Comparison of ENCODE assay signal across 21 cellular contexts in the genomic region with DNA sequence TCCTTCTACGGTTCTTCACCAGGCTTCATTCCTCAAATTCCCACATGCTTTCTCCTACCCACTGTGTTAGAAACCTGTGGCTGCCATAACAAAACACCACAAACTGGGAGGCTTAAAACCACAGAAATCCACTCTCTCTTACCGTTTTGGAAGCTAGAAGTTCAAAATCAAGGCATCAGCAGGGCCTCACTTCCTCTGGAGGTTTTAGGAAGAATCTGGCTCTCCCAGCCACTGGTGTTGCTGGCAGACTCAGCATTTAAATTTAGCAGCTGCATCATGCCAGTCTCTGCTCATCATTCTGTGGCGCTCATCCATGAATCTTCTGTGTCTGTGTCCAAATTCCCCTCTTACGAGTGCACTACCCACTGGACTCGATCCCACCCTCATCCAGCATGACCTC.
"Had no signal": no experiment of that assay in that cellular context is flagged by ENCODE, and none has a peak within 500 bp of the region (broad histone marks: within the 10 kb centered on the region; RNA-seq: fewer than 3 reads in every experiment).

No MANE protein-coding gene starts in this region.

- H3K4me3 ChIP-seq: cardiac muscle cell, left lung, prostate gland, thoracic aorta had no signal

- H3K27ac Mint-ChIP-seq: activated T-cell treated with anti-CD3 and anti-CD28 coated beads, Interleukin-2, amount 50 U/mL, for 72 hours; naive thymus-derived CD4-positive, alpha-beta T cell; stimulated activated memory B cell treated with anti-CD40 and anti-IgM and Interleukin-4, amounts not matched to agents 10 μg/mL and 1 μg/mL and 100 μg/mL, for 72 hours had no signal

- H3K4me3 Mint-ChIP-seq: activated T-cell treated with anti-CD3 and anti-CD28 coated beads, Interleukin-2, amount 50 U/mL, for 72 hours; naive thymus-derived CD4-positive, alpha-beta T cell; stimulated activated memory B cell treated with anti-CD40 and anti-IgM and Interleukin-4, amounts not matched to agents 10 μg/mL and 1 μg/mL and 100 μg/mL, for 72 hours had no signal

- H3K36me3 ChIP-seq: cardiac muscle cell, left lung, prostate gland, thoracic aorta had no signal

- DNase-seq: activated CD8-positive, alpha-beta memory T cell treated with anti-CD3 and anti-CD28 coated beads for 24 hours; activated CD8-positive, alpha-beta memory T cell treated with anti-CD3 and anti-CD28 coated beads, Interleukin-2, amount 50 U/mL, for 48 hours; activated effector memory CD4-positive, alpha-beta T cell treated with anti-CD3 and anti-CD28 coated beads, Interleukin-2, amount 50 U/mL, for 16 hours; activated naive CD4-positive, alpha-beta T cell treated with anti-CD3 and anti-CD28 coated beads, Interleukin-2, amount 50 U/mL, for 16 hours; activated T-cell treated with anti-CD3 and anti-CD28 coated beads, Interleukin-2, amount 50 U/mL, for 72 hours; aorta; foreskin keratinocyte; hypothalamus; islet precursor cell; left lung; naive thymus-derived CD4-positive, alpha-beta T cell; stimulated activated CD4-positive, alpha-beta T cell treated with anti-CD3 and anti-CD28 coated beads, Interleukin-4, amount 100 ng/mL, for 24 hours; T-helper 1 cell; T1000 had no signal

- ATAC-seq: activated CD4-positive, CD25-positive, alpha-beta regulatory T cell treated with anti-CD3 and anti-CD28 coated beads, Interleukin-2, amount 50 U/mL, for 24 hours; activated T-cell treated with anti-CD3 and anti-CD28 coated beads, Interleukin-2, amount 50 U/mL, for 72 hours; foreskin keratinocyte; naive thymus-derived CD4-positive, alpha-beta T cell; sciatic nerve; SK-N-SH treated with all-trans-retinoic acid at 6 μM for 48 hours; stimulated activated memory B cell treated with anti-CD40 and anti-IgM and Interleukin-4, amounts not matched to agents 10 μg/mL and 1 μg/mL and 100 μg/mL, for 72 hours had no signal

- H3K9me3 Mint-ChIP-seq: activated T-cell treated with anti-CD3 and anti-CD28 coated beads, Interleukin-2, amount 50 U/mL, for 72 hours; stimulated activated memory B cell treated with anti-CD40 and anti-IgM and Interleukin-4, amounts not matched to agents 10 μg/mL and 1 μg/mL and 100 μg/mL, for 72 hours had no signal

- H3K4me1 ChIP-seq: foreskin keratinocyte, left lung, prostate gland had no signal

- H3K36me3 Mint-ChIP-seq: naive thymus-derived CD4-positive, alpha-beta T cell; stimulated activated memory B cell treated with anti-CD40 and anti-IgM and Interleukin-4, amounts not matched to agents 10 μg/mL and 1 μg/mL and 100 μg/mL, for 72 hours had no signal

- H3K9me3 ChIP-seq: prostate gland, thoracic aorta had no signal

- H3K27me3 Mint-ChIP-seq: stimulated activated memory B cell treated with anti-CD40 and anti-IgM and Interleukin-4, amounts not matched to agents 10 μg/mL and 1 μg/mL and 100 μg/mL, for 72 hours had no signal

- H3K4me1 Mint-ChIP-seq: stimulated activated memory B cell treated with anti-CD40 and anti-IgM and Interleukin-4, amounts not matched to agents 10 μg/mL and 1 μg/mL and 100 μg/mL, for 72 hours had no signal

- H3K27me3 ChIP-seq: cardiac muscle cell, foreskin keratinocyte, left lung had no signal

- H3K27ac ChIP-seq: cardiac muscle cell, foreskin keratinocyte, left lung, prostate gland, thoracic aorta had no signal
